ENCODE assay signal across 9 cellular contexts in the genomic region with DNA sequence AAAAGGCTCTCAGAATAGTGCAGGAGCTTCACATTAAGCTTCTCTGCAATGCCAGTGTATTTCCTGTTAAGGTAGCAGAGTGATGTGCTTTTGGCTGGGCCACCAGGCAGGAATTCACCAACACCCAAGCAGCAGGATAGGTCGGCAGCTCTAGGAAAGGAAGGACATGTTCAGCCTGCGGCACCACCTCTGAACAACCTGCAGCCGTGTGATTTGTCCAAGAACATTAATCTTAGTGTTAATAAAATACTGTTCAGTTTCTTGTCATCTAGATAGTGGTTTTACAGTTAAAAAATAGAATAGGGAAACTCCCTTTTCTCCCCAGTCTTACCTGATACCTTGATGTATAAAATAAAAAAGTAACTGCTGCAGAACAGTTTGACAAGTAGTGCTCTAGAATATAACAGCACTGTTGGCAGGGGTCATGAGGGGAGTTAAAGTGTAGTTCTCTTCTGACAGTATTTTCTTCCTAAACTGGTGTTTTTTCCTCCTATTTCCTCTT. TPM values are rescaled to one million over a fixed set of nuclear protein-coding genes. Genes with fewer than 3 reads are reported as not detected.
A peak's percentile ranks its signal among the peaks of the same experiment; 100 is the strongest.
DNase-seq lines count a peak whose midpoint lies in the region; ATAC-seq lines count a peak whose summit lies in the region.
"Had no signal": no experiment of that assay in that cellular context is flagged by ENCODE, and none has a peak within 500 bp of the region (broad histone marks: within the 10 kb centered on the region; RNA-seq: fewer than 3 reads in every experiment).

No MANE protein-coding gene starts in this region.

- peak overlapping the region in 1 of 2 donors; percentile 38 for H3K27ac Mint-ChIP-seq in activated naive CD4-positive, alpha-beta T cell treated with anti-CD3 and anti-CD28 coated beads, Interleukin-2, amount 50 U/mL, for 72 hours
- H3K27ac Mint-ChIP-seq in naive thymus-derived CD8-positive, alpha-beta T cell: peak overlapping the region in 5 of 10 donors; percentile 8 to 71 (median 38)

- peaks cover 36 to 89% (median 82%) of the 10 kb centered on the region in 4 donors for H3K4me1 Mint-ChIP-seq in naive thymus-derived CD8-positive, alpha-beta T cell

- peak overlapping the region in 6 of 10 donors; percentile 7 to 45 (median 25) for H3K4me3 Mint-ChIP-seq in naive thymus-derived CD8-positive, alpha-beta T cell

- no peaks in the 10 kb centered on the region for H3K27me3 Mint-ChIP-seq in naive thymus-derived CD8-positive, alpha-beta T cell

- POLR2A ChIA-PET in naive thymus-derived CD8-positive, alpha-beta T cell (lab: Charles Lee): no interaction called here

- H3K9me3 Mint-ChIP-seq in activated naive CD4-positive, alpha-beta T cell treated with anti-CD3 and anti-CD28 coated beads, Interleukin-2, amount 50 U/mL, for 72 hours: no peaks in the 10 kb centered on the region
- no peaks in the 10 kb centered on the region for H3K9me3 Mint-ChIP-seq in naive thymus-derived CD8-positive, alpha-beta T cell

- no peak for DNase-seq in activated naive CD4-positive, alpha-beta T cell treated with anti-CD3 and anti-CD28 coated beads, Interleukin-2, amount 50 U/mL, for 72 hours (ENCODE audit: low spot score in 2 of 2)
- no peak for DNase-seq in naive thymus-derived CD8-positive, alpha-beta T cell
- DNase-seq in GF-D8 (lab: John Stamatoyannopoulos, UW): no peak
- DNase-seq: activated CD4-positive, alpha-beta T cell treated with anti-CD3 and anti-CD28 coated beads for 4 hours; PC-9 had no signal

- peaks cover 5 to 32% of the 10 kb centered on the region in 2 donors for H3K36me3 Mint-ChIP-seq in activated naive CD4-positive, alpha-beta T cell treated with anti-CD3 and anti-CD28 coated beads, Interleukin-2, amount 50 U/mL, for 72 hours
- H3K36me3 Mint-ChIP-seq in naive thymus-derived CD8-positive, alpha-beta T cell: peaks cover 0 to 26% (median 9%) of the 10 kb centered on the region in 3 donors

- ATAC-seq in GM19023 (IDR thresholded peaks at IDR 0.05; ENCODE audit: unreplicated experiment): peak; percentile 48
- ATAC-seq in HG02642 (IDR thresholded peaks at IDR 0.05; ENCODE audit: poor library complexity, unreplicated experiment): peak; percentile 71
- ATAC-seq in activated naive CD4-positive, alpha-beta T cell treated with anti-CD3 and anti-CD28 coated beads, Interleukin-2, amount 50 U/mL, for 72 hours: peak; percentile 43 to 64
- ATAC-seq in naive thymus-derived CD8-positive, alpha-beta T cell: peak; percentile 59 to 60
- ATAC-seq in HG03520 (IDR thresholded peaks at IDR 0.05; ENCODE audit: unreplicated experiment): no peak
- no peak for ATAC-seq in HG03280 (IDR thresholded peaks at IDR 0.05; ENCODE audit: unreplicated experiment)

RNA-seq across cellular contexts. Expression of a gene that starts 18.8 kb away (rescaled TPM):
- total RNA-seq in activated naive CD4-positive, alpha-beta T cell treated with anti-CD3 and anti-CD28 coated beads, Interleukin-2, amount 50 U/mL, for 72 hours: 10 to 100 TPM; 57.0 to 100.0 TPM
- 10 to 100 TPM; 74.0 to 87.7 TPM for total RNA-seq in naive thymus-derived CD8-positive, alpha-beta T cell
- 10 to 100 TPM; 22.4 to 24.0 (median 23.3) TPM for polyA plus RNA-seq in naive thymus-derived CD8-positive, alpha-beta T cell

Comparison
In these comparisons a context has a peak if more than half of its experiments do, and no peak if none do; other contexts are left out.
1. ATAC-seq: peak in GM19023 (single experiment), HG02642 (single experiment), activated naive CD4-positive, alpha-beta T cell treated with anti-CD3 and anti-CD28 coated beads, Interleukin-2, amount 50 U/mL, for 72 hours (2 of 2) and naive thymus-derived CD8-positive, alpha-beta T cell (2 of 2); none in HG03520 (single experiment) and HG03280 (single experiment).